In the genomic region with DNA sequence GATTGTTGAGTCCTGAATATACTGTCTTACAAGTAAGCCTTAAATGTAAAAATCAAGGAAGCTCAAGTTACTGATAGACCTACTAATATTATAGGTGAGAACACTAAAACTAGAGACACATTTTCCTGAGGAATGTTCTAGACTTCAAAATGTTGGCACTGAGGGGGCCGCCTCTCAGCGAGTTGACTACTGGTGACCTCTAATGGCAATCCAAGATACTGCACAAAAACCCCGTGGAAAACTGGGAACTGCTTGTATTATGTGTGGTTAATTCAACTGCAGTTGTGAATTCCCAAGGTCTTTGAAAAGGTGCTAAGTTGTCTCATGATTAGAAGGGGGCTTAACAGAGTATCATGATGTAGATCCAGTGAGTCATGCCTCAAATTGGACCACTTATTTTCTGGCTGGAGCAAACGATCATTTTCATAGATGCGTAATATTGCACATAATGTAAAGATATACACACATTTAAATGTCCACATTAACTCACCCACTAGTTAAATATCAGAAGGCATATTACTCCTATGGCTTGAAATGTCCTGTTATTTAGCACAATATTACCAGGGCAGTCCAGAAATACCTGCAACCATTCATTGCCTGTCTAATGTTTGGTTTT, we compare ENCODE assay signal across 10 cellular contexts.
A peak's percentile ranks its signal among the peaks of the same experiment; 100 is the strongest.
DNase-seq lines count a peak whose midpoint lies in the region; ATAC-seq and TF ChIP-seq lines count a peak whose summit lies in the region.
"Had no signal": no experiment of that assay in that cellular context is flagged by ENCODE, and none has a peak within 500 bp of the region (broad histone marks: within the 10 kb centered on the region; RNA-seq: fewer than 3 reads in every experiment).

No MANE protein-coding gene starts in this region.

- no peaks in the 10 kb centered on the region for H3K79me2 ChIP-seq in OCI-LY3 (ENCODE audit: low read length)

- H3K4me3 ChIP-seq in OCI-LY3 (ENCODE audit: low read length) (no peak overlapping the region), fibroblast of mammary gland (ENCODE audit: control insufficient read depth, low read depth, low read length) (no peak overlapping the region), transverse colon (no peak overlapping the region)
- H3K4me3 ChIP-seq: lung had no signal

- peak; percentile 3 for DNase-seq in activated CD8-positive, alpha-beta T cell treated with anti-CD3 and anti-CD28 coated beads for 36 hours
- no peak for DNase-seq in activated CD8-positive, alpha-beta T cell treated with anti-CD3 and anti-CD28 coated beads, Interleukin-2, amount 10 ng/mL, durations not matched to agents 7 days and 5 days
- peak; percentile 16 for DNase-seq in fibroblast of mammary gland (ENCODE audit: low read depth)
- DNase-seq in transverse colon: no peak
- DNase-seq in DMS79 (lab: John Stamatoyannopoulos, UW): no peak
- DNase-seq in hepatic stellate cell (ENCODE audit: low spot score): no peak

- H3K27me3 ChIP-seq in OCI-LY3 (ENCODE audit: low read depth, low read length) (0 out of 2 replicates have a peak, but pooled peaks cover 7% of the 10 kb centered on the region), transverse colon (no peaks in the 10 kb centered on the region)

- H4K20me1 ChIP-seq in OCI-LY3 (ENCODE audit: insufficient read depth, low read length): no peaks in the 10 kb centered on the region

- no peak overlapping the region for H3K27ac Mint-ChIP-seq in activated CD8-positive, alpha-beta T cell treated with anti-CD3 and anti-CD28 coated beads for 36 hours
- no peak overlapping the region for H3K27ac Mint-ChIP-seq in activated CD8-positive, alpha-beta T cell treated with anti-CD3 and anti-CD28 coated beads, Interleukin-2, amount 10 ng/mL, durations not matched to agents 7 days and 5 days
- H3K27ac Mint-ChIP-seq: activated naive CD8-positive, alpha-beta T cell had no signal

- CTCF ChIA-PET in activated CD8-positive, alpha-beta T cell treated with anti-CD3 and anti-CD28 coated beads for 36 hours (lab: Charles Lee): interaction anchor here (0.6 kb wide), 1 partner anchor 154 kb away, joined by 3 read pairs; no protein-coding TSS in a partner anchor
- CTCF ChIA-PET in activated CD8-positive, alpha-beta T cell treated with anti-CD3 and anti-CD28 coated beads, Interleukin-2, amount 10 ng/mL, durations not matched to agents 7 days and 5 days (lab: Charles Lee): no interaction called here

- no peaks in the 10 kb centered on the region for H3K4me1 Mint-ChIP-seq in activated CD8-positive, alpha-beta T cell treated with anti-CD3 and anti-CD28 coated beads for 36 hours (ENCODE audit: low read depth)
- no peaks in the 10 kb centered on the region for H3K4me1 Mint-ChIP-seq in activated CD8-positive, alpha-beta T cell treated with anti-CD3 and anti-CD28 coated beads, Interleukin-2, amount 10 ng/mL, durations not matched to agents 7 days and 5 days (ENCODE audit: low read depth)

- no peak for ATAC-seq in activated CD8-positive, alpha-beta T cell treated with anti-CD3 and anti-CD28 coated beads for 36 hours
- no peak for ATAC-seq in activated CD8-positive, alpha-beta T cell treated with anti-CD3 and anti-CD28 coated beads, Interleukin-2, amount 10 ng/mL, durations not matched to agents 7 days and 5 days
- no peak for ATAC-seq in HG02840 (IDR thresholded peaks at IDR 0.05; ENCODE audit: low FRiP score, unreplicated experiment)

- H3K36me3 Mint-ChIP-seq in activated CD8-positive, alpha-beta T cell treated with anti-CD3 and anti-CD28 coated beads for 36 hours (ENCODE audit: low read depth): no peaks in the 10 kb centered on the region
- no peaks in the 10 kb centered on the region for H3K36me3 Mint-ChIP-seq in activated CD8-positive, alpha-beta T cell treated with anti-CD3 and anti-CD28 coated beads, Interleukin-2, amount 10 ng/mL, durations not matched to agents 7 days and 5 days (ENCODE audit: low read depth)
- H3K36me3 Mint-ChIP-seq: activated naive CD8-positive, alpha-beta T cell had no signal

- POLR2A ChIA-PET in activated CD8-positive, alpha-beta T cell treated with anti-CD3 and anti-CD28 coated beads for 36 hours (lab: Charles Lee): no interaction called here
- POLR2A ChIA-PET in activated CD8-positive, alpha-beta T cell treated with anti-CD3 and anti-CD28 coated beads, Interleukin-2, amount 10 ng/mL, durations not matched to agents 7 days and 5 days (lab: Charles Lee): no interaction called here

- H3K9ac ChIP-seq in OCI-LY3 (ENCODE audit: low read length): no peak overlapping the region

- intact Hi-C loops in activated CD8-positive, alpha-beta T cell treated with anti-CD3 and anti-CD28 coated beads for 36 hours (cut with micrococcal nuclease): no loop called here
- intact Hi-C loops in transverse colon (cut with DNase I; ENCODE audit: low total_unique reads): no loop called here

- in situ Hi-C loops in transverse colon (cut with MboI; ENCODE audit: low pct_ligation_motif_present in 1 of 4, low pct_unique_long_range_greater_than_20kb in 1 of 4, low sequenced_read_pairs in 3 of 4): loop anchor here in 1 of 4 donors (25.0 kb wide), 1 partner anchor 111 kb away; no protein-coding TSS in a partner anchor

- H3K4me3 Mint-ChIP-seq in activated CD8-positive, alpha-beta T cell treated with anti-CD3 and anti-CD28 coated beads for 36 hours: no peak overlapping the region
- no peak overlapping the region for H3K4me3 Mint-ChIP-seq in activated CD8-positive, alpha-beta T cell treated with anti-CD3 and anti-CD28 coated beads, Interleukin-2, amount 10 ng/mL, durations not matched to agents 7 days and 5 days
- H3K4me3 Mint-ChIP-seq: activated naive CD8-positive, alpha-beta T cell had no signal

- no peaks in the 10 kb centered on the region for H3K4me1 ChIP-seq in OCI-LY3 (ENCODE audit: low read length)
- H3K4me1 ChIP-seq in transverse colon: no peaks in the 10 kb centered on the region

- WGBS in transverse colon (ENCODE audit: low coverage in 1 of 2), 2 donors: 32 to 88% methylated on average over 2 to 5 of the region's 5 CpGs

- no peak overlapping the region for H3K27ac ChIP-seq in OCI-LY3 (ENCODE audit: low read length)
- no peak overlapping the region for H3K27ac ChIP-seq in transverse colon

- H3K9me3 ChIP-seq in OCI-LY3 (ENCODE audit: insufficient read depth, low read length) (no peaks in the 10 kb centered on the region), transverse colon (no peaks in the 10 kb centered on the region)

- H3K36me3 ChIP-seq in OCI-LY3 (replicated peaks; ENCODE audit: low read depth, low read length): no peaks in the 10 kb centered on the region
- H3K36me3 ChIP-seq in transverse colon: no peaks in the 10 kb centered on the region

- H2AFZ ChIP-seq in OCI-LY3 (ENCODE audit: low read depth, low read length): no peak overlapping the region

- TF ChIP-seq CTCF in activated CD8-positive, alpha-beta T cell treated with anti-CD3 and anti-CD28 coated beads for 36 hours (IDR thresholded peaks at IDR 0.05): peak; percentile 32
- peak; percentile 79 for TF ChIP-seq CTCF in OCI-LY3 (IDR thresholded peaks at IDR 0.05; ENCODE audit: low read depth, low read length)
- TF ChIP-seq CTCF in fibroblast of mammary gland (conservative IDR thresholded peaks at IDR 0.05; ENCODE audit: control insufficient read depth, insufficient read depth, low read depth, low read length): peak; percentile 61
- peak in 3 of 5 experiments; percentile 18 to 33 (median 23) for TF ChIP-seq CTCF in transverse colon (IDR thresholded peaks at IDR 0.05)

- no peak overlapping the region for H3K4me2 ChIP-seq in OCI-LY3 (ENCODE audit: low read length)

- no peak for TF ChIP-seq POLR2A in transverse colon (IDR thresholded peaks at IDR 0.05)

- peaks cover 2% of the 10 kb centered on the region for H3K27me3 Mint-ChIP-seq in activated CD8-positive, alpha-beta T cell treated with anti-CD3 and anti-CD28 coated beads for 36 hours
- no peaks in the 10 kb centered on the region for H3K27me3 Mint-ChIP-seq in activated CD8-positive, alpha-beta T cell treated with anti-CD3 and anti-CD28 coated beads, Interleukin-2, amount 10 ng/mL, durations not matched to agents 7 days and 5 days (ENCODE audit: low read depth)

- no peaks in the 10 kb centered on the region for H3K9me3 Mint-ChIP-seq in activated CD8-positive, alpha-beta T cell treated with anti-CD3 and anti-CD28 coated beads for 36 hours
- no peaks in the 10 kb centered on the region for H3K9me3 Mint-ChIP-seq in activated CD8-positive, alpha-beta T cell treated with anti-CD3 and anti-CD28 coated beads, Interleukin-2, amount 10 ng/mL, durations not matched to agents 7 days and 5 days (ENCODE audit: insufficient read depth)

- no peak for TF ChIP-seq EP300 in transverse colon (IDR thresholded peaks at IDR 0.05; ENCODE audit: low read depth)

Comparison
In these comparisons a context has a peak if more than half of its experiments do, and no peak if none do; other contexts are left out.
1. DNase-seq: peak in activated CD8-positive, alpha-beta T cell treated with anti-CD3 and anti-CD28 coated beads for 36 hours (single experiment) and fibroblast of mammary gland (single experiment); none in activated CD8-positive, alpha-beta T cell treated with anti-CD3 and anti-CD28 coated beads, Interleukin-2, amount 10 ng/mL, durations not matched to agents 7 days and 5 days (single experiment), transverse colon (single experiment), DMS79 (single experiment) and hepatic stellate cell (single experiment).
2. CTCF ChIP-seq: peak in every context shown above with its lines; median percentile 79 in OCI-LY3; 61 in fibroblast of mammary gland; 32 in activated CD8-positive, alpha-beta T cell treated with anti-CD3 and anti-CD28 coated beads for 36 hours; 23 in transverse colon.